Comparison of ENCODE assay signal across 8 cellular contexts in genomic region chr1:212457740-212458338, GRCh38.
DNase-seq lines count a peak whose midpoint lies in the region; ATAC-seq, FAIRE-seq and TF ChIP-seq lines count a peak whose summit lies in the region.

No MANE protein-coding gene starts in this region.

- no peak for FAIRE-seq in RCC 7860 (lab: Jason Lieb, UNC)

- peak; percentile 65 for TF ChIP-seq CTCF in HL-60 (IDR thresholded peaks at IDR 0.05; ENCODE audit: insufficient read depth, low read length)

- DNase-seq in COR-L47 (lab: John Stamatoyannopoulos, UW) (peak; percentile 41), HL-60 (ENCODE audit: low read depth in 1 of 2, low spot score in 1 of 2) (peak; percentile 45 to 74), RCC 7860 (ENCODE audit: low spot score) (peak; percentile 45), iPS DF 4.7 (ENCODE audit: extremely low read depth, low spot score) (peak; percentile 49), hepatic stellate cell (ENCODE audit: low spot score) (no peak)
- peak; percentile 28 for DNase-seq in activated gamma-delta T cell treated with anti-CD3 and anti-CD28 coated beads, Interleukin-2, amount 50 U/mL, for 16 hours (ENCODE audit: low read depth)
- peak in 2 of 3 donors; percentile 18 to 25 for DNase-seq in stimulated activated CD4-positive, alpha-beta T cell treated with anti-CD3 and anti-CD28 coated beads, TNF-alpha, amount 100 ng/mL, for 1 hour (ENCODE audit: low read depth in 3 of 3, low spot score in 1 of 3)

- no peak overlapping the region for H3K4me3 ChIP-seq in HL-60 (replicated peaks; ENCODE audit: insufficient read depth, low read length)

- ATAC-seq in GM21786 (IDR thresholded peaks at IDR 0.05; ENCODE audit: unreplicated experiment), result no peak

- no peaks in the 10 kb centered on the region for H3K27me3 ChIP-seq in HL-60 (ENCODE audit: insufficient read depth, poor library complexity, severe bottlenecking)

- no peak overlapping the region for H3K27ac ChIP-seq in HL-60 (replicated peaks)
